ENCODE assay signal across 17 cellular contexts in genomic region chr13:40313269-40314200, GRCh38.
DNase-seq lines count a peak whose midpoint lies in the region; ATAC-seq and TF ChIP-seq lines count a peak whose summit lies in the region.
"Had no signal": no experiment of that assay in that cellular context is flagged by ENCODE, and none has a peak within 500 bp of the region (broad histone marks: within the 10 kb centered on the region; RNA-seq: fewer than 3 reads in every experiment).

No MANE protein-coding gene starts in this region.

- ATAC-seq in Right ventricle myocardium superior (ENCODE audit: poor library complexity) (peak; percentile 36), upper lobe of right lung (peak; percentile 27), HG03520 (IDR thresholded peaks at IDR 0.05; ENCODE audit: unreplicated experiment) (no peak)

- H3K4me1 ChIP-seq in upper lobe of right lung = peaks cover 15% of the 10 kb centered on the region
- H3K4me1 ChIP-seq: uterus had no signal

- no peak overlapping the region for H3K27ac ChIP-seq in upper lobe of right lung
- H3K27ac ChIP-seq: Peyer's patch, VCaP had no signal

- TF ChIP-seq CTCF in fibroblast of the aortic adventitia (IDR thresholded peaks at IDR 0.05; ENCODE audit: insufficient read depth, low read length) = no peak
- TF ChIP-seq CTCF in upper lobe of right lung (IDR thresholded peaks at IDR 0.05) = no peak

- intact Hi-C loops in Right ventricle myocardium superior (cut with DNase I) (no loop called here), cardiac septum (cut with DNase I) (loop anchor here (2.0 kb wide), 2 partner anchors 89 to 119 kb away; no protein-coding TSS in a partner anchor), upper lobe of right lung (cut with DNase I) (no loop called here)

- DNase-seq in Right ventricle myocardium superior (no peak), cardiac septum (ENCODE audit: low spot score) (no peak), fibroblast of the aortic adventitia (ENCODE audit: low read depth) (peak; percentile 56), lung microvascular endothelial cell (ENCODE audit: low read depth in 2 of 2) (peak; percentile 95 to 98), upper lobe of right lung (no peak)
- no peak for DNase-seq in activated CD4-positive, alpha-beta T cell treated with anti-CD3 and anti-CD28 coated beads, Interleukin-2, amount 50 U/mL, for 4 hours
- no peak for DNase-seq in activated effector memory CD4-positive, alpha-beta T cell treated with Interleukin-2 at 50 U/mL for 16 hours
- DNase-seq: C1 segment of cervical spinal cord; head of caudate nucleus; IMR-90; NCI-H1048; Peyer's patch; stimulated activated naive CD4-positive, alpha-beta T cell; SW 1271; uterus had no signal

- no peaks in the 10 kb centered on the region for H3K9me3 ChIP-seq in upper lobe of right lung
- H3K9me3 ChIP-seq: Peyer's patch, uterus had no signal

- no peaks in the 10 kb centered on the region for H3K27me3 ChIP-seq in upper lobe of right lung
- H3K27me3 ChIP-seq: Peyer's patch, uterus had no signal

- H3K4me3 ChIP-seq in fibroblast of the aortic adventitia (ENCODE audit: low read depth, low read length) (no peak overlapping the region), upper lobe of right lung (no peak overlapping the region)
- H3K4me3 ChIP-seq: Peyer's patch, uterus had no signal

- H3K36me3 ChIP-seq in upper lobe of right lung = no peaks in the 10 kb centered on the region
- H3K36me3 ChIP-seq: Peyer's patch, uterus had no signal

Comparison
In these comparisons a context has a peak if more than half of its experiments do, and no peak if none do; other contexts are left out.
1. DNase-seq: peak in fibroblast of the aortic adventitia (single experiment) and lung microvascular endothelial cell (2 of 2); none in Right ventricle myocardium superior (single experiment), cardiac septum (single experiment), upper lobe of right lung (single experiment), activated CD4-positive, alpha-beta T cell treated with anti-CD3 and anti-CD28 coated beads, Interleukin-2, amount 50 U/mL, for 4 hours (0 of 2) and activated effector memory CD4-positive, alpha-beta T cell treated with Interleukin-2 at 50 U/mL for 16 hours (single experiment).